Comparison of ENCODE assay signal across 1 cellular context in genomic region chr19:17069249-17069648, GRCh38.
TF ChIP-seq lines count a peak whose summit lies in the region.

No MANE protein-coding gene starts in this region.

TF ChIP-seq in GM12878, 131 proteins besides CTCF, POLR2A, EP300 and RAD21:
- TF ChIP-seq SMC3 (IDR thresholded peaks at IDR 0.05; ENCODE audit: borderline replicate concordance, low read length) (peak; percentile 6; the same call in 1 of the 2 replicates), POLR2AphosphoS5 (IDR thresholded peaks at IDR 0.05; ENCODE audit: low read length) (0 out of 2 replicates have a peak, but pooled peaks have one; percentile 15)
- TF ChIP-seq, protein P1, sequence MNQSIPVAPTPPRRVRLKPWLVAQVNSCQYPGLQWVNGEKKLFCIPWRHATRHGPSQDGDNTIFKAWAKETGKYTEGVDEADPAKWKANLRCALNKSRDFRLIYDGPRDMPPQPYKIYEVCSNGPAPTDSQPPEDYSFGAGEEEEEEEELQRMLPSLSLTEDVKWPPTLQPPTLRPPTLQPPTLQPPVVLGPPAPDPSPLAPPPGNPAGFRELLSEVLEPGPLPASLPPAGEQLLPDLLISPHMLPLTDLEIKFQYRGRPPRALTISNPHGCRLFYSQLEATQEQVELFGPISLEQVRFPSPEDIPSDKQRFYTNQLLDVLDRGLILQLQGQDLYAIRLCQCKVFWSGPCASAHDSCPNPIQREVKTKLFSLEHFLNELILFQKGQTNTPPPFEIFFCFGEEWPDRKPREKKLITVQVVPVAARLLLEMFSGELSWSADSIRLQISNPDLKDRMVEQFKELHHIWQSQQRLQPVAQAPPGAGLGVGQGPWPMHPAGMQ (IDR thresholded peaks at IDR 0.05; ENCODE audit: borderline replicate concordance) = no peak
- TF ChIP-seq, protein P2, sequence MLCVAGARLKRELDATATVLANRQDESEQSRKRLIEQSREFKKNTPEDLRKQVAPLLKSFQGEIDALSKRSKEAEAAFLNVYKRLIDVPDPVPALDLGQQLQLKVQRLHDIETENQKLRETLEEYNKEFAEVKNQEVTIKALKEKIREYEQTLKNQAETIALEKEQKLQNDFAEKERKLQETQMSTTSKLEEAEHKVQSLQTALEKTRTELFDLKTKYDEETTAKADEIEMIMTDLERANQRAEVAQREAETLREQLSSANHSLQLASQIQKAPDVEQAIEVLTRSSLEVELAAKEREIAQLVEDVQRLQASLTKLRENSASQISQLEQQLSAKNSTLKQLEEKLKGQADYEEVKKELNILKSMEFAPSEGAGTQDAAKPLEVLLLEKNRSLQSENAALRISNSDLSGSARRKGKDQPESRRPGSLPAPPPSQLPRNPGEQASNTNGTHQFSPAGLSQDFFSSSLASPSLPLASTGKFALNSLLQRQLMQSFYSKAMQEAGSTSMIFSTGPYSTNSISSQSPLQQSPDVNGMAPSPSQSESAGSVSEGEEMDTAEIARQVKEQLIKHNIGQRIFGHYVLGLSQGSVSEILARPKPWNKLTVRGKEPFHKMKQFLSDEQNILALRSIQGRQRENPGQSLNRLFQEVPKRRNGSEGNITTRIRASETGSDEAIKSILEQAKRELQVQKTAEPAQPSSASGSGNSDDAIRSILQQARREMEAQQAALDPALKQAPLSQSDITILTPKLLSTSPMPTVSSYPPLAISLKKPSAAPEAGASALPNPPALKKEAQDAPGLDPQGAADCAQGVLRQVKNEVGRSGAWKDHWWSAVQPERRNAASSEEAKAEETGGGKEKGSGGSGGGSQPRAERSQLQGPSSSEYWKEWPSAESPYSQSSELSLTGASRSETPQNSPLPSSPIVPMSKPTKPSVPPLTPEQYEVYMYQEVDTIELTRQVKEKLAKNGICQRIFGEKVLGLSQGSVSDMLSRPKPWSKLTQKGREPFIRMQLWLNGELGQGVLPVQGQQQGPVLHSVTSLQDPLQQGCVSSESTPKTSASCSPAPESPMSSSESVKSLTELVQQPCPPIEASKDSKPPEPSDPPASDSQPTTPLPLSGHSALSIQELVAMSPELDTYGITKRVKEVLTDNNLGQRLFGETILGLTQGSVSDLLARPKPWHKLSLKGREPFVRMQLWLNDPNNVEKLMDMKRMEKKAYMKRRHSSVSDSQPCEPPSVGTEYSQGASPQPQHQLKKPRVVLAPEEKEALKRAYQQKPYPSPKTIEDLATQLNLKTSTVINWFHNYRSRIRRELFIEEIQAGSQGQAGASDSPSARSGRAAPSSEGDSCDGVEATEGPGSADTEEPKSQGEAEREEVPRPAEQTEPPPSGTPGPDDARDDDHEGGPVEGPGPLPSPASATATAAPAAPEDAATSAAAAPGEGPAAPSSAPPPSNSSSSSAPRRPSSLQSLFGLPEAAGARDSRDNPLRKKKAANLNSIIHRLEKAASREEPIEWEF (IDR thresholded peaks at IDR 0.05; ENCODE audit: insufficient replicate concordance, low read depth, low read length) = no peak
